Comparison of ENCODE assay signal across 18 cellular contexts in genomic region chr1:99956755-99957154, GRCh38. TPM values are rescaled to one million over a fixed set of nuclear protein-coding genes. Genes with fewer than 3 reads are reported as not detected.
A peak's percentile ranks its signal among the peaks of the same experiment; 100 is the strongest.
DNase-seq lines count a peak whose midpoint lies in the region; ATAC-seq, FAIRE-seq and TF ChIP-seq lines count a peak whose summit lies in the region.
"Had no signal": no experiment of that assay in that cellular context is flagged by ENCODE, and none has a peak within 500 bp of the region (broad histone marks: within the 10 kb centered on the region; RNA-seq: fewer than 3 reads in every experiment).

No MANE protein-coding gene starts in this region.

- H3K4me1 ChIP-seq in endothelial cell of umbilical vein (ENCODE audit: control insufficient read depth, extremely low read depth, insufficient read depth, low read length) (peaks cover 9% of the 10 kb centered on the region), mesenchymal stem cell (ENCODE audit: control insufficient read depth, insufficient read depth, low read depth, low read length) (no peaks in the 10 kb centered on the region), ascending aorta (no peaks in the 10 kb centered on the region)
- H3K4me1 ChIP-seq: esophagus muscularis mucosa, psoas muscle, upper lobe of right lung had no signal

- H3K79me2 ChIP-seq in endothelial cell of umbilical vein (ENCODE audit: control insufficient read depth, insufficient read depth, low read length): no peaks in the 10 kb centered on the region

- H3K9ac ChIP-seq in endothelial cell of umbilical vein (replicated peaks; ENCODE audit: extremely low read depth, insufficient read depth, low read length) (peak overlapping the region; percentile 42), mesenchymal stem cell (ENCODE audit: low read length) (peak overlapping the region; percentile 78)

- ATAC-seq in HG03095 (IDR thresholded peaks at IDR 0.05; ENCODE audit: unreplicated experiment): no peak
- no peak for ATAC-seq in GM21786 (IDR thresholded peaks at IDR 0.05; ENCODE audit: unreplicated experiment)
- ATAC-seq: upper lobe of right lung had no signal

- H3K9me1 ChIP-seq in endothelial cell of umbilical vein (replicated peaks; ENCODE audit: control insufficient read depth, extremely low read depth, insufficient read depth, low read length): no peaks in the 10 kb centered on the region

- H2BK12ac ChIP-seq in mesenchymal stem cell (ENCODE audit: low read length in 2 of 2): no peak overlapping the region

- H3K27me3 ChIP-seq in endothelial cell of umbilical vein (ENCODE audit: control insufficient read depth in 2 of 2, insufficient read depth in 2 of 2, low read length in 2 of 2) (no peaks in the 10 kb centered on the region), mesenchymal stem cell (ENCODE audit: control insufficient read depth in 1 of 2, insufficient read depth in 1 of 2, low read length in 2 of 2) (no peaks in the 10 kb centered on the region), ascending aorta (no peaks in the 10 kb centered on the region)
- H3K27me3 ChIP-seq: esophagus muscularis mucosa, upper lobe of right lung had no signal

- no peak overlapping the region for H3K4me3 ChIP-seq in endothelial cell of umbilical vein (replicated peaks in 1 of 3; ENCODE audit: insufficient read depth in 1 of 3, low read depth in 1 of 3, low read length in 3 of 3)
- H3K4me3 ChIP-seq in mesenchymal stem cell (ENCODE audit: insufficient read depth in 1 of 2, low read depth in 1 of 2, low read length in 2 of 2): no peak overlapping the region
- H3K4me3 ChIP-seq in ascending aorta: no peak overlapping the region
- H3K4me3 ChIP-seq: esophagus muscularis mucosa, psoas muscle, upper lobe of right lung had no signal

- no peak overlapping the region for H2BK5ac ChIP-seq in mesenchymal stem cell (ENCODE audit: low read depth, low read length, poor library complexity, severe bottlenecking)

- no peaks in the 10 kb centered on the region for H3K79me1 ChIP-seq in mesenchymal stem cell (replicated peaks; ENCODE audit: low read length, poor library complexity, severe bottlenecking)

- intact Hi-C loops in endothelial cell of umbilical vein (cut with micrococcal nuclease): loop anchor here (2.0 kb wide), 1 partner anchor 148 kb away; no protein-coding TSS in a partner anchor
- intact Hi-C loops in ascending aorta (cut with DNase I): no loop called here

- dilution Hi-C loops in endothelial cell of umbilical vein (cut with MboI; ENCODE audit: extremely low pct_ligation_motif_present, low sequenced_read_pairs): no loop called here

- no peak overlapping the region for H2BK15ac ChIP-seq in mesenchymal stem cell (ENCODE audit: low read depth, poor library complexity, severe bottlenecking)

- H3K9me3 ChIP-seq in endothelial cell of umbilical vein (replicated peaks; ENCODE audit: control insufficient read depth, insufficient read depth, low read length) (no peaks in the 10 kb centered on the region), mesenchymal stem cell (ENCODE audit: control insufficient read depth, low read length) (no peaks in the 10 kb centered on the region), ascending aorta (no peaks in the 10 kb centered on the region)
- H3K9me3 ChIP-seq: esophagus muscularis mucosa, psoas muscle, upper lobe of right lung had no signal

- no TSS peak for BruUV-seq in endothelial cell of umbilical vein (replicated peaks; lab: Mats Ljungman, UMichigan)

- H3K27ac ChIP-seq in endothelial cell of umbilical vein (ENCODE audit: insufficient read depth, low read depth, low read length): peak overlapping the region; percentile 75
- no peak overlapping the region for H3K27ac ChIP-seq in mesenchymal stem cell (ENCODE audit: low read length, poor library complexity, severe bottlenecking)
- H3K27ac ChIP-seq in ascending aorta: no peak overlapping the region
- H3K27ac ChIP-seq: esophagus muscularis mucosa, upper lobe of right lung had no signal

- no peak for TF ChIP-seq POLR2A in endothelial cell of umbilical vein (IDR thresholded peaks at IDR 0.05; ENCODE audit: low read depth, low read length)

- peak overlapping the region; percentile 58 for H3K4me2 ChIP-seq in endothelial cell of umbilical vein (ENCODE audit: insufficient read depth, low read length)
- H3K4me2 ChIP-seq in mesenchymal stem cell (ENCODE audit: low read length, poor library complexity, severe bottlenecking): no peak overlapping the region

- H2AFZ ChIP-seq in endothelial cell of umbilical vein (ENCODE audit: low read depth, low read length): peak overlapping the region; percentile 75
- H2AFZ ChIP-seq in mesenchymal stem cell (ENCODE audit: low read depth, low read length): no peak overlapping the region

- H3K36me3 ChIP-seq in endothelial cell of umbilical vein (ENCODE audit: control insufficient read depth in 2 of 2, extremely low read depth in 1 of 2, insufficient read depth in 2 of 2, low read length in 2 of 2) (no peaks in the 10 kb centered on the region), mesenchymal stem cell (ENCODE audit: control insufficient read depth in 1 of 2, insufficient read depth in 2 of 2, low read depth in 1 of 2, low read length in 2 of 2) (no peaks in the 10 kb centered on the region), ascending aorta (no peaks in the 10 kb centered on the region)
- H3K36me3 ChIP-seq: esophagus muscularis mucosa, upper lobe of right lung had no signal

- no peak overlapping the region for H3K23ac ChIP-seq in mesenchymal stem cell (ENCODE audit: low read length in 2 of 2)

- TF ChIP-seq CTCF in endothelial cell of umbilical vein (IDR thresholded peaks at IDR 0.05; ENCODE audit: extremely low read depth in 1 of 2, insufficient read depth in 1 of 2, low read depth in 1 of 2, low read length in 2 of 2) (no peak), ascending aorta (IDR thresholded peaks at IDR 0.05) (no peak)

- no peak overlapping the region for H3K4ac ChIP-seq in mesenchymal stem cell (ENCODE audit: low read depth in 1 of 2, low read length in 2 of 2)

- DNase-seq in AG08396 (ENCODE audit: low spot score) (peak; percentile 20), LHCN-M2 (ENCODE audit: low read depth) (peak; percentile 84), endothelial cell of umbilical vein (ENCODE audit: low read depth, low spot score) (peak; percentile 82), mesenchymal stem cell (peak; percentile 68), ascending aorta (ENCODE audit: low spot score in 2 of 2) (no peak), SW480 (ENCODE audit: low spot score) (no peak)
- DNase-seq: activated CD4-positive, alpha-beta T cell treated with anti-CD3 and anti-CD28 coated beads, Interleukin-2, amount 50 U/mL, for 4 hours; DMS53; GOT3; Karpas-422; NCI-H1930; NCI-H82; psoas muscle; T1000; upper lobe of right lung had no signal

- H3K18ac ChIP-seq in mesenchymal stem cell (ENCODE audit: low read depth in 1 of 2, low read length in 2 of 2): no peak overlapping the region

- H4K91ac ChIP-seq in mesenchymal stem cell (ENCODE audit: low read length): no peak overlapping the region

- H4K20me1 ChIP-seq in endothelial cell of umbilical vein (replicated peaks; ENCODE audit: control insufficient read depth, extremely low read depth, insufficient read depth, low read length): no peaks in the 10 kb centered on the region

- CTCF ChIA-PET in endothelial cell of umbilical vein (lab: Charles Lee): interaction anchor here (1.0 to 1.5 kb wide), 3 partner anchors 9 to 24 kb away, joined by 3 to 7 read pairs (median 4); no protein-coding TSS in a partner anchor

- no peak overlapping the region for H2BK120ac ChIP-seq in mesenchymal stem cell (ENCODE audit: low read depth, low read length)

- no peak overlapping the region for H4K8ac ChIP-seq in mesenchymal stem cell (ENCODE audit: low read length)

- FAIRE-seq in endothelial cell of umbilical vein (lab: Jason Lieb, UNC): peak; percentile 86

- H2AK5ac ChIP-seq in mesenchymal stem cell (ENCODE audit: low read length, severe bottlenecking): no peak overlapping the region

- POLR2A ChIA-PET in endothelial cell of umbilical vein (lab: Charles Lee): no interaction called here

- WGBS in mesenchymal stem cell: 89% methylated on average over 1 of the region's 2 CpGs

- no peak overlapping the region for H3K14ac ChIP-seq in mesenchymal stem cell (ENCODE audit: low read length in 2 of 2)

TF ChIP-seq in endothelial cell of umbilical vein, 7 proteins besides CTCF, POLR2A, EP300 and RAD21:
- TF ChIP-seq JUN (IDR thresholded peaks at IDR 0.05; ENCODE audit: borderline replicate concordance, insufficient read depth, insufficient read length, low read depth): peak; percentile 67
- TF ChIP-seq FOS (IDR thresholded peaks at IDR 0.05; ENCODE audit: borderline replicate concordance, insufficient read depth, low read length): peak; percentile 45
- no peak for TF ChIP-seq POLR2AphosphoS5 (IDR thresholded peaks at IDR 0.05; ENCODE audit: insufficient read depth, low read depth, low read length)

RNA-seq across cellular contexts. Expression of gene SLC35A3, which starts 13.0 kb away (rescaled TPM):
- total RNA-seq in LHCN-M2 (2014; rRNA removed) (32.0 and 33.2 TPM in 2 replicates), endothelial cell of umbilical vein (19.0 and 20.2 TPM in 2 replicates), ascending aorta (8.4 TPM)
- 5.7 TPM for polyA plus RNA-seq in LHCN-M2 (2012)
- polyA plus RNA-seq in endothelial cell of umbilical vein: 2.8 and 3.6 TPM in 2 replicates
- 3.0 and 3.1 TPM in 2 replicates for polyA plus RNA-seq in endothelial cell of umbilical vein (2011; cell fraction: cytosol; rRNA removed)
- 10.3 and 15.1 TPM in 2 replicates for polyA plus RNA-seq in endothelial cell of umbilical vein (2011; cell fraction: nucleus; rRNA removed)
- polyA plus RNA-seq in endothelial cell of umbilical vein (2012): 9.5 and 13.8 TPM in 2 replicates
- polyA minus RNA-seq in endothelial cell of umbilical vein: 10.2 and 10.6 TPM in 2 replicates
- 9.6 TPM for polyA minus RNA-seq in endothelial cell of umbilical vein (2011; cell fraction: cytosol; rRNA and poly(A)+ RNA removed)
- 17.2 and 27.5 TPM in 2 replicates for polyA minus RNA-seq in endothelial cell of umbilical vein (2011; cell fraction: nucleus; rRNA and poly(A)+ RNA removed)
- polyA plus RNA-seq in mesenchymal stem cell (2013, experiment 1 of 2): 8.9 TPM
- polyA plus RNA-seq in mesenchymal stem cell (2013, experiment 2 of 2): 9.4 TPM

Comparison
In these comparisons a context has a peak if more than half of its experiments do, and no peak if none do; other contexts are left out.
1. DNase-seq: peak in AG08396 (single experiment), LHCN-M2 (single experiment), endothelial cell of umbilical vein (single experiment) and mesenchymal stem cell (single experiment); none in ascending aorta (0 of 2) and SW480 (single experiment).